ENCODE assay signal across 8 cellular contexts in the genomic region with DNA sequence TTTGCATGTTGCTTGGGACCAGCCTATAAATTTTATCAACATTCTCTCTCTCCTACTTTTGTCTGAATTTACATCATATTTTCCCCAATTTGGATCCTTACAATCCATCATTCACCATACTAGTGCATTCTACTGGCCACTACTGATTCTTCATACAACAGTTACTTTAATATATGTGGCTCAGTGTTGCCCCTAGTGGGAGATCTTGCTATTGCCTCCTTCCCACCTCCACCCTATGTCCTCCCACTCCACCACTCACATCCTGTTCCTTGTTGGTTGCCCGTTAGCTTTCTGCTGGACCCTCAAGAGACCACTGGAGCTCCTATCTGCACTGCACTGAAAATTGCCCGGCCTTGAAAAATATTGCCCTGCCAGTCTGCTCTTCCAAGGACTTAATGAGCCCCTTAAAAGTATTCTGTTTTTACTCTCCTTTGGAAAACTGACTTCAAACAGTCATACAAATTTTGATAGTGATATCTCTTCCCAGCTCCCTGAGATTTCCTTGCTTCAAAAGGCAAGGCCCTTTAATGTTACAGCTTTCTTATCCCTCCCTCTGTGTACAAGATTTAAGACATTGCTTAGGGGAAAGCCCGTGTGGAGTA.
DNase-seq lines count a peak whose midpoint lies in the region; ATAC-seq and TF ChIP-seq lines count a peak whose summit lies in the region.

No MANE protein-coding gene starts in this region.

- ATAC-seq in GM19351 (IDR thresholded peaks at IDR 0.05; ENCODE audit: unreplicated experiment) (peak; percentile 98), HG03135 (IDR thresholded peaks at IDR 0.05; ENCODE audit: unreplicated experiment) (peak; percentile 90)

- no peak overlapping the region for H3K4me3 Mint-ChIP-seq in glutamatergic neuron (ENCODE audit: unreplicated experiment)

- DNase-seq in DMS53 treated with DMSO at 0.1 percent for 48 hours (lab: John Stamatoyannopoulos, UW; ENCODE audit: unreplicated experiment) (peak; percentile 56), OCI-M1 (lab: John Stamatoyannopoulos, UW) (peak; percentile 81), glutamatergic neuron (peak; percentile 60), NOMO-1 treated with DMSO at 0.1 percent for 48 hours (lab: John Stamatoyannopoulos, UW; ENCODE audit: unreplicated experiment) (no peak), retina (no peak)
- DNase-seq in activated CD4-positive, alpha-beta T cell treated with anti-CD3 and anti-CD28 coated beads for 4 hours = no peak

- H3K9me3 Mint-ChIP-seq in glutamatergic neuron (ENCODE audit: unreplicated experiment) = no peaks in the 10 kb centered on the region

- no peaks in the 10 kb centered on the region for H3K27me3 Mint-ChIP-seq in glutamatergic neuron (ENCODE audit: unreplicated experiment)

- peak; percentile 75 for TF ChIP-seq CTCF in glutamatergic neuron (IDR thresholded peaks at IDR 0.05; ENCODE audit: partially characterized antibody, unreplicated experiment)

- no peaks in the 10 kb centered on the region for H3K36me3 Mint-ChIP-seq in glutamatergic neuron (ENCODE audit: unreplicated experiment)

- peaks cover 2% of the 10 kb centered on the region for H3K4me1 Mint-ChIP-seq in glutamatergic neuron (ENCODE audit: low read depth, unreplicated experiment)

- no peak overlapping the region for H3K27ac Mint-ChIP-seq in glutamatergic neuron (ENCODE audit: unreplicated experiment)

Comparison
In these comparisons a context has a peak if more than half of its experiments do, and no peak if none do; other contexts are left out.
1. DNase-seq: peak in DMS53 treated with DMSO at 0.1 percent for 48 hours (single experiment), OCI-M1 (single experiment) and glutamatergic neuron (single experiment); none in NOMO-1 treated with DMSO at 0.1 percent for 48 hours (single experiment), retina (single experiment) and activated CD4-positive, alpha-beta T cell treated with anti-CD3 and anti-CD28 coated beads for 4 hours (0 of 2).